1 cellular context compared by ENCODE assay signal in genomic region chr18:55289775-55290174, GRCh38.
TF ChIP-seq lines count a peak whose summit lies in the region.

No MANE protein-coding gene starts in this region.

TF ChIP-seq in GM12878, 131 proteins besides CTCF, POLR2A, EP300 and RAD21 (continued from another document):
- TF ChIP-seq ZBTB40 (IDR thresholded peaks at IDR 0.05; ENCODE audit: borderline replicate concordance): 0 out of 2 replicates have a peak, but pooled peaks have one; percentile 45
- 0 out of 2 replicates have a peak, but pooled peaks have one; percentile 27 for TF ChIP-seq CREB1 (IDR thresholded peaks at IDR 0.05; ENCODE audit: low read depth)
- TF ChIP-seq NR2C2 (IDR thresholded peaks at IDR 0.05; ENCODE audit: borderline replicate concordance, control insufficient read depth, insufficient read length, low read depth): no peak
- peak; percentile 70 for TF ChIP-seq JUNB (IDR thresholded peaks at IDR 0.05)
- TF ChIP-seq TCF3 (IDR thresholded peaks at IDR 0.05; ENCODE audit: borderline replicate concordance, insufficient read depth, low read depth, low read length): 0 out of 2 replicates have a peak, but pooled peaks have one; percentile 45
- TF ChIP-seq IKZF2 (IDR thresholded peaks at IDR 0.05): 0 out of 4 replicates have a peak, but pooled peaks of 1 of the 2 experiments have one; percentile 20
- peak; percentile 64 for TF ChIP-seq NFIC (IDR thresholded peaks at IDR 0.05; ENCODE audit: low read depth, low read length)
- peak; percentile 38; the same call in 1 of the 2 replicates for TF ChIP-seq ATF7 (IDR thresholded peaks at IDR 0.05; ENCODE audit: low read depth)
- TF ChIP-seq MTA3 (IDR thresholded peaks at IDR 0.05; ENCODE audit: borderline replicate concordance, low read length): 0 out of 2 replicates have a peak, but pooled peaks have one; percentile 50
- TF ChIP-seq ZNF384 (IDR thresholded peaks at IDR 0.05; ENCODE audit: borderline replicate concordance, low read depth, low read length): no peak; the same call in 1 of the 2 replicates
- peak; percentile 92 for TF ChIP-seq PAX5 (IDR thresholded peaks at IDR 0.05; ENCODE audit: borderline replicate concordance, low read depth, low read length)
- TF ChIP-seq MEF2A (IDR thresholded peaks at IDR 0.05; ENCODE audit: insufficient read depth, low read depth, low read length): 0 out of 2 replicates have a peak, but pooled peaks have one; percentile 16
- TF ChIP-seq HCFC1 (IDR thresholded peaks at IDR 0.05; ENCODE audit: low read length): no peak
- no peak for TF ChIP-seq SMAD5 (IDR thresholded peaks at IDR 0.05; ENCODE audit: low read depth)
- TF ChIP-seq FOXM1 (IDR thresholded peaks at IDR 0.05; ENCODE audit: low read depth, low read length): peak; percentile 57; the same call in 1 of the 2 replicates
- TF ChIP-seq IRF4 (IDR thresholded peaks at IDR 0.05; ENCODE audit: low read depth, low read length): peak; percentile 45; the same call in 1 of the 2 replicates
